In the genomic region with DNA sequence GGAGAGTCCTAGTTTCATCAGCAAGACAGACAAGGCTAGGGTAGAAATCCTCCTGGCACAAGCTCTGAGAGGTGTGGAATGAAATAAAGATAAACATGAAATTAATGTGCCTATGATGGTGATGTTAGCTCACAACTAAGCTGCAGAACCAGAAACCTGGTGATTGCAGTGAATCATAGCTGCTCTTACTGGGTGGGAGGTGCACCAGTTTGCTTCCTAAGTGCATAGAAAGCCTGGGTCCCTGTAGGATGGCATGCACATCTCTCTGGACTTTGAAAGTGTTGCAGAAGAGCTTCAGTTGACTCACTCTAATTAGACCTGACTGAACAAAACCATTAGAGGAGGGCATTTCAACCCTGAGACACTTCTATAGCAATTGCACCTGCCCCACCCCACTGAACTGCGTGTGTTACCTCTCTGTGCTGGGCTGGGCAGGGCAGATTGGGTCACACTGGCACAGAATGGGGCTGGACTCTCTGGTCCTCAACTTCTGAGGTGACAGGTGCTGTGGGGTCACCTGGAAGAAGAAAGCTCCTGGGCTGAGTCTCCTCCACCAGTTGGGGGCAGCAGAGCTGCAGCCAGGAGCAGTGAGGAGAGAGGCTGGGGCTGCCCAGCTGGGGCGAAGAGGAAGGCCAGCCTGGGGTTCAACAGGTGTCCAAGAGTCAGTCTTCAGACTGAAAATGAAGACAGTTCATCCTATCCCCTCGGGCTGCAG, we compare ENCODE assay signal across 14 cellular contexts. TPM values are rescaled to one million over a fixed set of nuclear protein-coding genes. Genes with fewer than 3 reads are reported as not detected.
DNase-seq lines count a peak whose midpoint lies in the region; ATAC-seq, FAIRE-seq and TF ChIP-seq lines count a peak whose summit lies in the region.
"Had no signal": no experiment of that assay in that cellular context is flagged by ENCODE, and none has a peak within 500 bp of the region (broad histone marks: within the 10 kb centered on the region; RNA-seq: fewer than 3 reads in every experiment).

No MANE protein-coding gene starts in this region.

- FAIRE-seq in A549 (lab: Jason Lieb, UNC) = no peak

- 15% methylated on average over 2 of the region's 3 CpGs for WGBS in A549 (ENCODE audit: missing lambda C conversion rate)

- peaks cover 34% of the 10 kb centered on the region for H3K4me1 ChIP-seq in A549
- H3K4me1 ChIP-seq: stomach had no signal

- peak overlapping the region; percentile 83 to 86 for H3K27ac ChIP-seq in A549
- H3K27ac ChIP-seq: stomach had no signal

- no peak overlapping the region for H3K4me3 Mint-ChIP-seq in activated T-cell treated with anti-CD3 and anti-CD28 coated beads, Interleukin-2, amount 50 U/mL, for 4 hours
- H3K4me3 Mint-ChIP-seq: CD8-positive, alpha-beta T cell had no signal

- H3K36me3 Mint-ChIP-seq in activated T-cell treated with anti-CD3 and anti-CD28 coated beads, Interleukin-2, amount 50 U/mL, for 4 hours (ENCODE audit: insufficient read depth) = no peaks in the 10 kb centered on the region
- H3K36me3 Mint-ChIP-seq: CD8-positive, alpha-beta T cell had no signal

- no peaks in the 10 kb centered on the region for H3K36me3 ChIP-seq in kidney epithelial cell (ENCODE audit: control insufficient read depth, insufficient read depth, low read length)
- H3K36me3 ChIP-seq: stomach had no signal

- no peaks in the 10 kb centered on the region for H3K27me3 Mint-ChIP-seq in activated T-cell treated with anti-CD3 and anti-CD28 coated beads, Interleukin-2, amount 50 U/mL, for 4 hours (ENCODE audit: low read depth)

- TF ChIP-seq RAD21 in A549 (conservative IDR thresholded peaks at IDR 0.05 in 1 of 2, IDR thresholded peaks at IDR 0.05 in 1 of 2) = peak in 1 of 2 experiments; percentile 23; a peak in 1 of 5 replicates

- CTCF ChIA-PET in A549 (lab: Yijun Ruan, JAX) = interaction anchor here (0.6 to 7.4 kb wide), 9 partner anchors 8 to 68 kb away, joined by 3 to 69 read pairs (median 3); no protein-coding TSS in a partner anchor

- POLR2A ChIA-PET in A549 (lab: Yijun Ruan, JAX) = no interaction called here

- TF ChIP-seq CTCF in A549 (IDR thresholded peaks at IDR 0.05) (0 out of 3 replicates have a peak, but pooled peaks have one; percentile 20), GM12873 (IDR thresholded peaks at IDR 0.05; ENCODE audit: insufficient read depth, low read depth, low read length, missing control alignments) (peak; percentile 65), kidney epithelial cell (IDR thresholded peaks at IDR 0.05; ENCODE audit: insufficient read depth, low read length, poor library complexity, severe bottlenecking) (peak; percentile 42)

- no peaks in the 10 kb centered on the region for H3K4me1 Mint-ChIP-seq in activated T-cell treated with anti-CD3 and anti-CD28 coated beads, Interleukin-2, amount 50 U/mL, for 4 hours (ENCODE audit: low read depth)

- H3K27me3 ChIP-seq in kidney epithelial cell (ENCODE audit: control insufficient read depth, insufficient read depth, low read length) = no peaks in the 10 kb centered on the region

- peak; percentile 26 to 77; a peak in 3 of 6 replicates for ATAC-seq in A549
- no peak for ATAC-seq in SK-N-SH treated with all-trans-retinoic acid at 6 μM for 48 hours
- ATAC-seq in activated T-cell treated with anti-CD3 and anti-CD28 coated beads, Interleukin-2, amount 50 U/mL, for 4 hours = no peak
- ATAC-seq in HG03378 (IDR thresholded peaks at IDR 0.05; ENCODE audit: unreplicated experiment) = no peak
- ATAC-seq: CD8-positive, alpha-beta T cell had no signal

- DNase-seq in A549 (ENCODE audit: low read depth in 1 of 2, low spot score in 1 of 2) = no peak
- peak; percentile 55 for DNase-seq in RPMI8226
- DNase-seq in kidney epithelial cell (ENCODE audit: low read depth) = no peak
- no peak for DNase-seq in activated T-cell treated with anti-CD3 and anti-CD28 coated beads, Interleukin-2, amount 50 U/mL, for 4 hours
- DNase-seq in SIG-M5 (lab: John Stamatoyannopoulos, UW) = no peak
- DNase-seq: effector memory CD4-positive, alpha-beta T cell; kidney glomerular epithelial cell; NCI-H1436; stomach had no signal

- no peaks in the 10 kb centered on the region for H3K9me3 ChIP-seq in A549
- H3K9me3 ChIP-seq: stomach had no signal

- H3K9me3 Mint-ChIP-seq in activated T-cell treated with anti-CD3 and anti-CD28 coated beads, Interleukin-2, amount 50 U/mL, for 4 hours = no peaks in the 10 kb centered on the region
- H3K9me3 Mint-ChIP-seq: CD8-positive, alpha-beta T cell had no signal

- peak overlapping the region; percentile 44 for H3K4me2 ChIP-seq in A549

- TF ChIP-seq POLR2A in A549 (IDR thresholded peaks at IDR 0.05; ENCODE audit: low read length) = no peak

- H3K4me3 ChIP-seq in A549 (no peak overlapping the region), kidney epithelial cell (ENCODE audit: low read depth, low read length) (no peak overlapping the region)
- H3K4me3 ChIP-seq: stomach had no signal

- TF ChIP-seq EP300 in A549 (IDR thresholded peaks at IDR 0.05) = no peak

TF ChIP-seq in A549, 52 proteins besides CTCF, POLR2A, EP300 and RAD21:
- TF ChIP-seq ZSCAN20 (CRISPR knock-in tag; IDR thresholded peaks at IDR 0.05) (no peak), RARB (CRISPR knock-in tag; IDR thresholded peaks at IDR 0.05) (no peak), ZC3H11A (IDR thresholded peaks at IDR 0.05) (no peak), ZFP36 (IDR thresholded peaks at IDR 0.05; ENCODE audit: borderline replicate concordance, partially characterized antibody) (no peak), MAFK (IDR thresholded peaks at IDR 0.05; ENCODE audit: partially characterized antibody) (no peak), JUNB (IDR thresholded peaks at IDR 0.05) (peak; percentile 28; the same call in 1 of the 2 replicates), KDM5A (IDR thresholded peaks at IDR 0.05) (no peak)
- TF ChIP-seq, protein P1, sequence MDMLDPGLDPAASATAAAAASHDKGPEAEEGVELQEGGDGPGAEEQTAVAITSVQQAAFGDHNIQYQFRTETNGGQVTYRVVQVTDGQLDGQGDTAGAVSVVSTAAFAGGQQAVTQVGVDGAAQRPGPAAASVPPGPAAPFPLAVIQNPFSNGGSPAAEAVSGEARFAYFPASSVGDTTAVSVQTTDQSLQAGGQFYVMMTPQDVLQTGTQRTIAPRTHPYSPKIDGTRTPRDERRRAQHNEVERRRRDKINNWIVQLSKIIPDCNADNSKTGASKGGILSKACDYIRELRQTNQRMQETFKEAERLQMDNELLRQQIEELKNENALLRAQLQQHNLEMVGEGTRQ (IDR thresholded peaks at IDR 0.05) = no peak

TF ChIP-seq in SK-N-SH treated with all-trans-retinoic acid at 6 μM for 48 hours, 23 proteins besides CTCF, POLR2A, EP300 and RAD21 (continues in another document):
- TF ChIP-seq CSDC2 (CRISPR knock-in tag; IDR thresholded peaks at IDR 0.05) = no peak
- TF ChIP-seq, protein P2, sequence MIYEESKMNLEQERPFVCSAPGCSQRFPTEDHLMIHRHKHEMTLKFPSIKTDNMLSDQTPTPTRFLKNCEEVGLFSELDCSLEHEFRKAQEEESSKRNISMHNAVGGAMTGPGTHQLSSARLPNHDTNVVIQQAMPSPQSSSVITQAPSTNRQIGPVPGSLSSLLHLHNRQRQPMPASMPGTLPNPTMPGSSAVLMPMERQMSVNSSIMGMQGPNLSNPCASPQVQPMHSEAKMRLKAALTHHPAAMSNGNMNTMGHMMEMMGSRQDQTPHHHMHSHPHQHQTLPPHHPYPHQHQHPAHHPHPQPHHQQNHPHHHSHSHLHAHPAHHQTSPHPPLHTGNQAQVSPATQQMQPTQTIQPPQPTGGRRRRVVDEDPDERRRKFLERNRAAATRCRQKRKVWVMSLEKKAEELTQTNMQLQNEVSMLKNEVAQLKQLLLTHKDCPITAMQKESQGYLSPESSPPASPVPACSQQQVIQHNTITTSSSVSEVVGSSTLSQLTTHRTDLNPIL (CRISPR knock-in tag; IDR thresholded peaks at IDR 0.05; ENCODE audit: low read depth) = no peak
- no peak for TF ChIP-seq ZNF70 (CRISPR knock-in tag; IDR thresholded peaks at IDR 0.05)
- no peak for TF ChIP-seq OSR1 (CRISPR knock-in tag; IDR thresholded peaks at IDR 0.05)
- TF ChIP-seq ZNF8 (CRISPR knock-in tag; IDR thresholded peaks at IDR 0.05) = no peak
- TF ChIP-seq TCF4 (CRISPR knock-in tag; IDR thresholded peaks at IDR 0.05; ENCODE audit: borderline replicate concordance) = no peak
- no peak for TF ChIP-seq PPARA (CRISPR knock-in tag; IDR thresholded peaks at IDR 0.05; ENCODE audit: borderline replicate concordance)
- no peak for TF ChIP-seq ZFP30 (CRISPR knock-in tag; IDR thresholded peaks at IDR 0.05)
- no peak for TF ChIP-seq ZFP3 (CRISPR knock-in tag; IDR thresholded peaks at IDR 0.05)
- TF ChIP-seq, protein P3, sequence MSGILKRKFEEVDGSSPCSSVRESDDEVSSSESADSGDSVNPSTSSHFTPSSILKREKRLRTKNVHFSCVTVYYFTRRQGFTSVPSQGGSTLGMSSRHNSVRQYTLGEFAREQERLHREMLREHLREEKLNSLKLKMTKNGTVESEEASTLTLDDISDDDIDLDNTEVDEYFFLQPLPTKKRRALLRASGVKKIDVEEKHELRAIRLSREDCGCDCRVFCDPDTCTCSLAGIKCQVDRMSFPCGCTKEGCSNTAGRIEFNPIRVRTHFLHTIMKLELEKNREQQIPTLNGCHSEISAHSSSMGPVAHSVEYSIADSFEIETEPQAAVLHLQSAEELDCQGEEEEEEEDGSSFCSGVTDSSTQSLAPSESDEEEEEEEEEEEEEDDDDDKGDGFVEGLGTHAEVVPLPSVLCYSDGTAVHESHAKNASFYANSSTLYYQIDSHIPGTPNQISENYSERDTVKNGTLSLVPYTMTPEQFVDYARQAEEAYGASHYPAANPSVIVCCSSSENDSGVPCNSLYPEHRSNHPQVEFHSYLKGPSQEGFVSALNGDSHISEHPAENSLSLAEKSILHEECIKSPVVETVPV (CRISPR knock-in tag; IDR thresholded peaks at IDR 0.05) = no peak
- no peak for TF ChIP-seq TOX (CRISPR knock-in tag; IDR thresholded peaks at IDR 0.05; ENCODE audit: borderline replicate concordance)
- no peak for TF ChIP-seq ZNF565 (CRISPR knock-in tag; conservative IDR thresholded peaks at IDR 0.05; ENCODE audit: low read depth)
- TF ChIP-seq ESRRG (CRISPR knock-in tag; IDR thresholded peaks at IDR 0.05) = no peak
- no peak for TF ChIP-seq ISL1 (CRISPR knock-in tag; IDR thresholded peaks at IDR 0.05)

RNA-seq across cellular contexts. Expression of a gene that starts 57.9 kb away (rescaled TPM):
- polyA plus RNA-seq in A549 (2011; rRNA removed) (not detected in 2 replicates), A549 (2017; fragmentation: RNase III; extraction: RNeasy Plus Mini Kit Qiagen cat#74134 plus additional on column Dnase treatment) (not detected in 3 replicates)
- 0.08 TPM in 1 of 2 replicates, not detected in the other for polyA plus RNA-seq in A549 (2012; cell fraction: cytosol; rRNA removed)
- polyA plus RNA-seq in A549 (2012; cell fraction: nucleus; rRNA removed) = 0.18 TPM in 1 of 2 replicates, not detected in the other
- not detected in 2 replicates for polyA minus RNA-seq in A549 (2011; rRNA and poly(A)+ RNA removed)
- total RNA-seq in kidney epithelial cell = not detected in 2 replicates
- total RNA-seq in activated T-cell treated with anti-CD3 and anti-CD28 coated beads, Interleukin-2, amount 50 U/mL, for 4 hours = not detected
- total RNA-seq: CD8-positive, alpha-beta T cell; skeletal muscle tissue; stomach had no signal
- polyA plus RNA-seq: stomach had no signal

Comparison
In these comparisons a context has a peak if more than half of its experiments do, and no peak if none do; other contexts are left out.
1. ATAC-seq: peak in A549 (2 of 2); none in SK-N-SH treated with all-trans-retinoic acid at 6 μM for 48 hours (single experiment), activated T-cell treated with anti-CD3 and anti-CD28 coated beads, Interleukin-2, amount 50 U/mL, for 4 hours (0 of 2) and HG03378 (single experiment).
2. Peak in every context shown above with its lines, with median percentiles within 50 percentile points of each other: CTCF ChIP-seq.